11 cellular contexts compared by ENCODE assay signal in the genomic region with DNA sequence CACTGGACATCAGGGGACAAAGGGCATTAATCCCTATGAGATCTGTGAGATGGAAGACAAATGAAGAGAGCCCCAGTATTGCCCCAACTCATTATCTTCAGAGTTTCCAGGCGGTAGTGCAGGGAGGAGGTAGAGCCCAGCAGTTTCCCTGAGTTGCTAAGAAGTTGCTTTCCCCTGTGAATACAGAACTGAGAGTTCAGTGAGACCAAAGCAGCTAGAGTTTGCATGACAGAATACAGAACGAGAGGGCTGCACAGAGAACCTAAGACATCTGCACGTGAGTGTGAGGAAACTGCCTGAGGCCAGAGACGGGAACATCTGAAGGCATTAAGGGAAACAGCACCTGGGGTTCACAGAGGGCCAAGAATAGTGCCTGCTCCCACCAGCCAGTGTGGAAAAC. TPM values are rescaled to one million over a fixed set of nuclear protein-coding genes. Genes with fewer than 3 reads are reported as not detected.
DNase-seq lines count a peak whose midpoint lies in the region; ATAC-seq lines count a peak whose summit lies in the region.
"Had no signal": no experiment of that assay in that cellular context is flagged by ENCODE, and none has a peak within 500 bp of the region (broad histone marks: within the 10 kb centered on the region; RNA-seq: fewer than 3 reads in every experiment).

No MANE protein-coding gene starts in this region.

- no peak overlapping the region for H3K4ac ChIP-seq in mesendoderm (ENCODE audit: low read depth, low read length)

- no peaks in the 10 kb centered on the region for H3K79me2 ChIP-seq in mesendoderm (ENCODE audit: control insufficient read depth, insufficient read depth, low read length)

- no peak overlapping the region for H3K27ac ChIP-seq in mesendoderm (ENCODE audit: low read depth, low read length)
- H3K27ac ChIP-seq: dorsolateral prefrontal cortex had no signal

- H2BK15ac ChIP-seq in mesendoderm (replicated peaks; ENCODE audit: low read depth): no peak overlapping the region

- DNase-seq in mesendoderm: no peak
- no peak for DNase-seq in NCI-H2029 treated with DMSO at 0.1 percent for 48 hours (lab: John Stamatoyannopoulos, UW)
- no peak for DNase-seq in activated CD8-positive, alpha-beta T cell treated with anti-CD3 and anti-CD28 coated beads, Interleukin-2, amount 10 ng/mL, durations not matched to agents 7 days and 5 days
- no peak for DNase-seq in T-cell
- DNase-seq: activated naive CD4-positive, alpha-beta T cell treated with Interleukin-2 at 50 U/mL for 16 hours; DMS79; dorsolateral prefrontal cortex; mucosa of descending colon had no signal

- peaks cover 8% of the 10 kb centered on the region for H3K27me3 Mint-ChIP-seq in activated CD8-positive, alpha-beta T cell treated with anti-CD3 and anti-CD28 coated beads, Interleukin-2, amount 10 ng/mL, durations not matched to agents 7 days and 5 days (ENCODE audit: low read depth)
- H3K27me3 Mint-ChIP-seq in T-cell: peaks cover 0 to 4% of the 10 kb centered on the region in 2 donors

- CTCF ChIA-PET in activated CD8-positive, alpha-beta T cell treated with anti-CD3 and anti-CD28 coated beads, Interleukin-2, amount 10 ng/mL, durations not matched to agents 7 days and 5 days (lab: Charles Lee): interaction anchor here (1.9 kb wide), 1 partner anchor 43 kb away, joined by 4 read pairs; no protein-coding TSS in a partner anchor
- CTCF ChIA-PET in T-cell (lab: Charles Lee): no interaction called here

- no peak overlapping the region for H4K5ac ChIP-seq in mesendoderm (ENCODE audit: low read length)

- H3K4me2 ChIP-seq in mesendoderm (ENCODE audit: low read length): no peak overlapping the region

- H3K36me3 ChIP-seq in mesendoderm (ENCODE audit: control insufficient read depth, insufficient read depth, low read length): no peaks in the 10 kb centered on the region

- WGBS in mesendoderm (ENCODE audit: extremely low coverage, insufficient coverage, low lambda C conversion rate): no CpG with 5 or more reads among the region's 4 CpGs

- H3K27ac Mint-ChIP-seq in activated CD8-positive, alpha-beta T cell treated with anti-CD3 and anti-CD28 coated beads, Interleukin-2, amount 10 ng/mL, durations not matched to agents 7 days and 5 days: no peak overlapping the region
- H3K27ac Mint-ChIP-seq in T-cell: no peak overlapping the region

- H2BK120ac ChIP-seq in mesendoderm (ENCODE audit: low read depth, low read length): no peak overlapping the region

- H3K36me3 Mint-ChIP-seq in activated CD8-positive, alpha-beta T cell treated with anti-CD3 and anti-CD28 coated beads, Interleukin-2, amount 10 ng/mL, durations not matched to agents 7 days and 5 days (ENCODE audit: low read depth): no peaks in the 10 kb centered on the region
- H3K36me3 Mint-ChIP-seq in T-cell: no peaks in the 10 kb centered on the region

- no peak overlapping the region for H3K4me3 ChIP-seq in mesendoderm (ENCODE audit: low read length)
- H3K4me3 ChIP-seq: dorsolateral prefrontal cortex, mucosa of descending colon had no signal

- H3K18ac ChIP-seq in mesendoderm (ENCODE audit: low read length): no peak overlapping the region

- H3K23ac ChIP-seq in mesendoderm (ENCODE audit: low read length): no peak overlapping the region

- no peak overlapping the region for H3K4me3 Mint-ChIP-seq in activated CD8-positive, alpha-beta T cell treated with anti-CD3 and anti-CD28 coated beads, Interleukin-2, amount 10 ng/mL, durations not matched to agents 7 days and 5 days
- no peak overlapping the region for H3K4me3 Mint-ChIP-seq in T-cell

- POLR2A ChIA-PET in activated CD8-positive, alpha-beta T cell treated with anti-CD3 and anti-CD28 coated beads, Interleukin-2, amount 10 ng/mL, durations not matched to agents 7 days and 5 days (lab: Charles Lee): no interaction called here
- POLR2A ChIA-PET in T-cell (lab: Charles Lee): interaction anchor here in 1 of 2 donors (0.5 kb wide), 1 partner anchor 591 kb away, joined by 11 read pairs; no protein-coding TSS in a partner anchor

- peak overlapping the region; percentile 46 for H3K56ac ChIP-seq in mesendoderm (ENCODE audit: low read length)

- H3K27me3 ChIP-seq in mesendoderm (ENCODE audit: insufficient read depth, low read length, poor library complexity): no peaks in the 10 kb centered on the region
- H3K27me3 ChIP-seq: dorsolateral prefrontal cortex had no signal

- no peaks in the 10 kb centered on the region for H3K9me3 Mint-ChIP-seq in activated CD8-positive, alpha-beta T cell treated with anti-CD3 and anti-CD28 coated beads, Interleukin-2, amount 10 ng/mL, durations not matched to agents 7 days and 5 days (ENCODE audit: insufficient read depth)
- no peaks in the 10 kb centered on the region for H3K9me3 Mint-ChIP-seq in T-cell

- H2AK5ac ChIP-seq in mesendoderm (ENCODE audit: low read length): no peak overlapping the region

- ATAC-seq in GM19035 (IDR thresholded peaks at IDR 0.05; ENCODE audit: unreplicated experiment): peak; percentile 93
- peak; percentile 97 for ATAC-seq in GM21786 (IDR thresholded peaks at IDR 0.05; ENCODE audit: unreplicated experiment)
- ATAC-seq in HG03354 (IDR thresholded peaks at IDR 0.05; ENCODE audit: poor library complexity, severe bottlenecking, unreplicated experiment): peak; percentile 98
- no peak for ATAC-seq in activated CD8-positive, alpha-beta T cell treated with anti-CD3 and anti-CD28 coated beads, Interleukin-2, amount 10 ng/mL, durations not matched to agents 7 days and 5 days
- no peak for ATAC-seq in T-cell (replicated peaks in 1 of 4)
- ATAC-seq: mucosa of descending colon had no signal

- H3K79me1 ChIP-seq in mesendoderm (ENCODE audit: low read length): no peaks in the 10 kb centered on the region

- H3K4me1 Mint-ChIP-seq in activated CD8-positive, alpha-beta T cell treated with anti-CD3 and anti-CD28 coated beads, Interleukin-2, amount 10 ng/mL, durations not matched to agents 7 days and 5 days (ENCODE audit: low read depth): no peaks in the 10 kb centered on the region
- H3K4me1 Mint-ChIP-seq in T-cell: no peaks in the 10 kb centered on the region

- H3K4me1 ChIP-seq in mesendoderm (ENCODE audit: control insufficient read depth, low read depth, low read length): no peaks in the 10 kb centered on the region

- no peak overlapping the region for H4K8ac ChIP-seq in mesendoderm (ENCODE audit: low read depth, low read length)

- H2BK5ac ChIP-seq in mesendoderm (ENCODE audit: low read length): no peak overlapping the region

- no peak overlapping the region for H3K9ac ChIP-seq in mesendoderm (ENCODE audit: low read length)

RNA-seq across cellular contexts. Expression of gene PGAP1, which starts 18.1 kb away (rescaled TPM):
- 6.5 TPM for polyA plus RNA-seq in mesendoderm (2013, experiment 1 of 2)
- polyA plus RNA-seq in mesendoderm (2013, experiment 2 of 2): 6.4 TPM
- 10 to 100 TPM; 33.9 to 39.5 TPM for total RNA-seq in activated CD8-positive, alpha-beta T cell treated with anti-CD3 and anti-CD28 coated beads, Interleukin-2, amount 10 ng/mL, durations not matched to agents 7 days and 5 days
- total RNA-seq in T-cell: 10 to 100 TPM; 10.8 to 17.4 (median 13.9) TPM

Comparison
In these comparisons a context has a peak if more than half of its experiments do, and no peak if none do; other contexts are left out.
1. ATAC-seq: peak in GM19035 (single experiment), GM21786 (single experiment) and HG03354 (single experiment); none in activated CD8-positive, alpha-beta T cell treated with anti-CD3 and anti-CD28 coated beads, Interleukin-2, amount 10 ng/mL, durations not matched to agents 7 days and 5 days (single experiment) and T-cell (0 of 4).